ENCODE assay signal across 23 cellular contexts in genomic region chr1:183769956-183770815, GRCh38.
"Had no signal": no experiment of that assay in that cellular context is flagged by ENCODE, and none has a peak within 500 bp of the region (broad histone marks: within the 10 kb centered on the region; RNA-seq: fewer than 3 reads in every experiment).

No MANE protein-coding gene starts in this region.

- ATAC-seq: activated CD4-positive, alpha-beta T cell treated with anti-CD3 and anti-CD28 coated beads for 36 hours; activated naive CD4-positive, alpha-beta T cell treated with anti-CD3 and anti-CD28 coated beads, Interleukin-2, amount 50 U/mL, for 72 hours; effector memory CD8-positive, alpha-beta T cell; lower lobe of right lung; natural killer cell; stimulated activated naive CD8-positive, alpha-beta T cell treated with anti-CD3 and anti-CD28 coated beads, Interleukin-15, Interleukin-2, amounts not matched to agents 100 U/mL and 50 U/mL, for 24 hours; WTC11 had no signal

- H3K4me1 ChIP-seq: adrenal gland, lower lobe of right lung, parathyroid adenoma, spleen, tibial artery, uterus had no signal

- H3K27ac ChIP-seq: adrenal gland, cardiac muscle cell, epithelial cell of prostate, lower lobe of right lung, parathyroid adenoma, spleen, tibial artery, uterus had no signal

- H3K27me3 ChIP-seq: adrenal gland, cardiac muscle cell, spleen, tibial artery, uterus had no signal

- DNase-seq: activated CD4-positive, alpha-beta T cell treated with anti-CD3 and anti-CD28 coated beads for 36 hours; activated CD4-positive, alpha-beta T cell treated with anti-CD3 and anti-CD28 coated beads, Interleukin-2, amount 50 U/mL, for 48 hours; activated gamma-delta T cell; adrenal gland; dermis blood vessel endothelial cell; effector memory CD8-positive, alpha-beta T cell; foreskin melanocyte; glutamatergic neuron; hypothalamus; islet precursor cell; lower lobe of right lung; natural killer cell; spleen; stimulated activated CD4-positive, alpha-beta T cell treated with anti-CD3 and anti-CD28 coated beads, Interleukin-4, amount 100 ng/mL, for 4 hours; stimulated activated naive CD8-positive, alpha-beta T cell treated with anti-CD3 and anti-CD28 coated beads, Interleukin-15, Interleukin-2, amounts not matched to agents 100 U/mL and 50 U/mL, for 24 hours; substantia nigra; tibial artery; uterus had no signal
